In the genomic region with DNA sequence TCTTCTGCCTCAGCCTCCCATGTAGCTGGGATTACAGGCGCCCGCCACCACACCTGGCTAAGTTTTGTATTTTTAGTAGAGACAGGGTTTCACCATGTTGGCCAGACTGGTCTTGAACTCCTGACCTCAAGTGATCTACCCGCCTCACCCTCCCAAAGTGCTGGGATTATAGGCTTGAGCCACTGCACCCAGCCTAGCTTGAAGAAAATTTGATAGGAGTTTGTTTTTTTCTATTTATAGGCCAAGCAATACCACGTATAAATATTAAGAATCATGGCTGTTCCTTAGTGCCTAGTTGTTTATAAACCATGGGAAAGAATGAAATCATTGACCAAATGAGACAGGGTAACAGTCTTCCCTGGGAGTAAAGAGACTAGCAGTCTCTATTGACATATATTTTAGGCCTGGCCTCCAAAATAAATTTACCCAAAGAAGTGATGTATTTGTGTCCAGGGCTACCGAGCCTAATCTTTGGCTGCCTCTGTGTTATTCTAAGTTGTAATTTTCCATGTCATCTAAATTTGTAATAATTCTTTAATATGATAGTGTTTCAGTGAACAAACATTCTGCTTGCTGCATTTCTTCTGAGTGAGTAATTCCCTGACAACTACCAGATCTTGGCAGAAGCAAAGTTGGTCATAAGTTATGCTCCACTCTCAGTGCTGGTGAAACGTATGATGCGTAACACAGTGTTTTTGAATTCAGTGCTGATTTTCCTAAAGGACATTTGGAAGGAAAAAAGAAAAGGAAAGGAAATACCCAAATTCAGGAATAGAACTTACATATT, we compare ENCODE assay signal across 9 cellular contexts. TPM values are rescaled to one million over a fixed set of nuclear protein-coding genes. Genes with fewer than 3 reads are reported as not detected.
DNase-seq lines count a peak whose midpoint lies in the region; ATAC-seq and TF ChIP-seq lines count a peak whose summit lies in the region.
"Had no signal": no experiment of that assay in that cellular context is flagged by ENCODE, and none has a peak within 500 bp of the region (broad histone marks: within the 10 kb centered on the region; RNA-seq: fewer than 3 reads in every experiment).

No MANE protein-coding gene starts in this region.

- WGBS in transverse colon (ENCODE audit: low coverage in 1 of 2), 2 donors, result 75 to 81% methylated on average over 3 to 7 of the region's 7 CpGs

- peaks cover 17% of the 10 kb centered on the region for H3K4me1 ChIP-seq in lower lobe of right lung
- peaks cover 5 to 44% (median 13%) of the 10 kb centered on the region in 4 donors for H3K4me1 ChIP-seq in transverse colon

- in situ Hi-C loops in transverse colon (cut with MboI; ENCODE audit: low pct_ligation_motif_present in 1 of 4, low pct_unique_long_range_greater_than_20kb in 1 of 4, low sequenced_read_pairs in 3 of 4), result loop anchor here in 1 of 4 donors (10.0 kb wide), 1 partner anchor 483 kb away; no protein-coding TSS in a partner anchor

- H3K36me3 ChIP-seq in MG63 (peaks cover 10% of the 10 kb centered on the region), lower lobe of right lung (peaks cover 21% of the 10 kb centered on the region), transverse colon (peaks cover 0 to 3% (median 0%) of the 10 kb centered on the region in 4 donors), WERI-Rb-1 (peaks cover 25% of the 10 kb centered on the region)

- H3K27me3 ChIP-seq in MG63, result no peaks in the 10 kb centered on the region
- no peaks in the 10 kb centered on the region for H3K27me3 ChIP-seq in dorsolateral prefrontal cortex
- H3K27me3 ChIP-seq in lower lobe of right lung (ENCODE audit: low read depth), result no peaks in the 10 kb centered on the region
- H3K27me3 ChIP-seq in transverse colon, result no peaks in the 10 kb centered on the region
- no peaks in the 10 kb centered on the region for H3K27me3 ChIP-seq in WERI-Rb-1 (ENCODE audit: insufficient read depth, low read depth, severe bottlenecking)

- peak; percentile 39 for DNase-seq in MG63
- DNase-seq in dorsolateral prefrontal cortex, result no peak
- no peak for DNase-seq in lower lobe of right lung
- no peak for DNase-seq in transverse colon
- no peak for DNase-seq in NCI-H526 treated with DMSO at 0.1 percent for 48 hours (lab: John Stamatoyannopoulos, UW)
- no peak for DNase-seq in WERI-Rb-1
- DNase-seq in SIG-M5 (lab: John Stamatoyannopoulos, UW), result no peak
- no peak for DNase-seq in activated T-cell treated with anti-CD3 and anti-CD28 coated beads, Interleukin-2, amount 50 U/mL, for 48 hours
- DNase-seq: NCI-H526 had no signal

- H3K4me3 ChIP-seq in MG63 (no peak overlapping the region; the same call in 1 of the 2 replicates), dorsolateral prefrontal cortex (peak overlapping the region in 7 of 59 donors; percentile 6 to 29 (median 22)), lower lobe of right lung (no peak overlapping the region), transverse colon (no peak overlapping the region), WERI-Rb-1 (ENCODE audit: low read depth, low read length) (no peak overlapping the region)

- intact Hi-C loops in dorsolateral prefrontal cortex (cut with DNase I) (no loop called here), lower lobe of right lung (cut with DNase I) (no loop called here), transverse colon (cut with DNase I; ENCODE audit: low total_unique reads) (no loop called here)

- peak; percentile 60 for TF ChIP-seq EP300 in transverse colon (IDR thresholded peaks at IDR 0.05; ENCODE audit: low read depth)

- TF ChIP-seq CTCF in dorsolateral prefrontal cortex (IDR thresholded peaks at IDR 0.05 in 54 of 56, conservative IDR thresholded peaks at IDR 0.05 in 2 of 56; ENCODE audit: low read depth in 1 of 56, partially characterized antibody in 56 of 56) (no peak), lower lobe of right lung (IDR thresholded peaks at IDR 0.05) (no peak), transverse colon (IDR thresholded peaks at IDR 0.05) (no peak), WERI-Rb-1 (IDR thresholded peaks at IDR 0.05; ENCODE audit: low read depth, low read length) (no peak)

- H3K9me3 ChIP-seq in MG63 (no peaks in the 10 kb centered on the region), lower lobe of right lung (no peaks in the 10 kb centered on the region), transverse colon (no peaks in the 10 kb centered on the region), WERI-Rb-1 (ENCODE audit: severe bottlenecking) (no peaks in the 10 kb centered on the region)

- peak; percentile 60 to 70 for ATAC-seq in lower lobe of right lung

- TF ChIP-seq POLR2A in transverse colon (IDR thresholded peaks at IDR 0.05), result no peak

- peak overlapping the region in 46 of 59 donors; percentile 9 to 77 (median 52) for H3K27ac ChIP-seq in dorsolateral prefrontal cortex
- H3K27ac ChIP-seq in lower lobe of right lung, result peak overlapping the region; percentile 70
- peak overlapping the region; percentile 75 to 85 (median 84) for H3K27ac ChIP-seq in transverse colon
- H3K27ac ChIP-seq in WERI-Rb-1, result no peak overlapping the region

RNA-seq across cellular contexts. Expression of a gene that starts 10.3 kb away (rescaled TPM):
- total RNA-seq in MG63 (2014; rRNA removed; shearing (Covaris generic); ENCODE audit: low replicate concordance), result 9.0 and 14.2 TPM in 2 replicates
- 10 to 100 TPM; 29.7 to 60.9 (median 40.7) TPM for total RNA-seq in dorsolateral prefrontal cortex
- total RNA-seq in lower lobe of right lung, result 21.4 TPM
- total RNA-seq in transverse colon, result 10 to 100 TPM; 15.7 to 48.0 (median 21.5) TPM

RNA-seq across cellular contexts. Expression of a gene that starts 42.2 kb away (rescaled TPM):
- total RNA-seq in MG63 (2014; rRNA removed; shearing (Covaris generic); ENCODE audit: low replicate concordance), result not detected in 2 replicates
- total RNA-seq in dorsolateral prefrontal cortex, result 1,000 to 10,000 TPM in 7 of 120 experiments, 100 to 1,000 TPM in 112, 10 to 100 TPM in 1; 91.5 to 1,848 (median 415) TPM
- 8.0 TPM for total RNA-seq in lower lobe of right lung
- 10 to 100 TPM in 3 of 4 donors, 1 to 10 TPM in 1; 5.6 to 23.5 (median 13.7) TPM for total RNA-seq in transverse colon
